1 cellular context compared by ENCODE assay signal in genomic region chr1:93616996-93617669, GRCh38.
TF ChIP-seq lines count a peak whose summit lies in the region.

No MANE protein-coding gene starts in this region.

TF ChIP-seq in HepG2, 621 proteins besides CTCF, POLR2A, EP300 and RAD21 (continued from another document and continues in another):
- TF ChIP-seq DRAP1 (CRISPR knock-in tag; IDR thresholded peaks at IDR 0.05) = no peak
- no peak for TF ChIP-seq NFKB2 (CRISPR knock-in tag; IDR thresholded peaks at IDR 0.05; ENCODE audit: borderline replicate concordance)
- 0 out of 2 replicates have a peak, but pooled peaks have one; percentile 24 for TF ChIP-seq CENPT (CRISPR knock-in tag; IDR thresholded peaks at IDR 0.05; ENCODE audit: low read depth)
- TF ChIP-seq GATAD1 (CRISPR knock-in tag; IDR thresholded peaks at IDR 0.05) = no peak
- no peak; the same call in none of the 2 replicates for TF ChIP-seq PHF21A (CRISPR knock-in tag; IDR thresholded peaks at IDR 0.05)
- TF ChIP-seq KAT8 (CRISPR knock-in tag; IDR thresholded peaks at IDR 0.05) = no peak; the same call in 1 of the 2 replicates
- no peak for TF ChIP-seq RXRB (CRISPR knock-in tag; IDR thresholded peaks at IDR 0.05; ENCODE audit: borderline replicate concordance)
- no peak; the same call in 1 of the 2 replicates for TF ChIP-seq PPARG (CRISPR knock-in tag; conservative IDR thresholded peaks at IDR 0.05)
- no peak for TF ChIP-seq ZNF564 (CRISPR knock-in tag; IDR thresholded peaks at IDR 0.05)
- TF ChIP-seq ZNF180 (CRISPR knock-in tag; IDR thresholded peaks at IDR 0.05; ENCODE audit: borderline replicate concordance, low read depth) = no peak
- no peak for TF ChIP-seq ARNTL (CRISPR knock-in tag; IDR thresholded peaks at IDR 0.05)
- TF ChIP-seq ZNF879 (CRISPR knock-in tag; IDR thresholded peaks at IDR 0.05) = no peak
- no peak for TF ChIP-seq ZNF205 (CRISPR knock-in tag; IDR thresholded peaks at IDR 0.05)
- TF ChIP-seq KAT2B (IDR thresholded peaks at IDR 0.05; ENCODE audit: borderline replicate concordance, low read depth, low read length) = no peak
- TF ChIP-seq ZNF781 (CRISPR knock-in tag; IDR thresholded peaks at IDR 0.05; ENCODE audit: borderline replicate concordance, not compliant biosample characterization) = no peak
- no peak for TF ChIP-seq ETS1 (CRISPR knock-in tag; IDR thresholded peaks at IDR 0.05)
- peak; percentile 60; the same call in 1 of the 2 replicates for TF ChIP-seq MYC (CRISPR knock-in tag; IDR thresholded peaks at IDR 0.05; ENCODE audit: borderline replicate concordance)
- TF ChIP-seq DBP (CRISPR knock-in tag; IDR thresholded peaks at IDR 0.05; ENCODE audit: not compliant biosample characterization) = no peak
- TF ChIP-seq ZNF878 (CRISPR knock-in tag; IDR thresholded peaks at IDR 0.05) = no peak
- no peak for TF ChIP-seq ARID4A (CRISPR knock-in tag; IDR thresholded peaks at IDR 0.05; ENCODE audit: borderline replicate concordance)
- TF ChIP-seq MAZ (IDR thresholded peaks at IDR 0.05; ENCODE audit: borderline replicate concordance, low read depth, low read length) = no peak
- TF ChIP-seq MAZ (CRISPR knock-in tag; IDR thresholded peaks at IDR 0.05; ENCODE audit: low read depth) = peak; percentile 35; the same call in 1 of the 2 replicates
- TF ChIP-seq FOXP1 (IDR thresholded peaks at IDR 0.05) = no peak
- no peak; the same call in 1 of the 2 replicates for TF ChIP-seq FOXP1 (CRISPR knock-in tag; IDR thresholded peaks at IDR 0.05)
- no peak for TF ChIP-seq GATA4 (IDR thresholded peaks at IDR 0.05; ENCODE audit: borderline replicate concordance, low read depth)
- TF ChIP-seq LBX2 (CRISPR knock-in tag; IDR thresholded peaks at IDR 0.05; ENCODE audit: borderline replicate concordance) = no peak
- TF ChIP-seq PAX8 (CRISPR knock-in tag; IDR thresholded peaks at IDR 0.05; ENCODE audit: borderline replicate concordance) = no peak
- no peak for TF ChIP-seq ZNF784 (CRISPR knock-in tag; IDR thresholded peaks at IDR 0.05; ENCODE audit: borderline replicate concordance)
- no peak for TF ChIP-seq MYNN (CRISPR knock-in tag; IDR thresholded peaks at IDR 0.05; ENCODE audit: low read depth)
- TF ChIP-seq ZNF773 (CRISPR knock-in tag; IDR thresholded peaks at IDR 0.05; ENCODE audit: borderline replicate concordance) = no peak
- TF ChIP-seq KDM1A (CRISPR knock-in tag; IDR thresholded peaks at IDR 0.05) = no peak
- TF ChIP-seq ZNF350 (CRISPR knock-in tag; IDR thresholded peaks at IDR 0.05; ENCODE audit: borderline replicate concordance, low read depth) = no peak
- no peak for TF ChIP-seq SIX1 (CRISPR knock-in tag; IDR thresholded peaks at IDR 0.05; ENCODE audit: borderline replicate concordance)
- TF ChIP-seq ZNF329 (CRISPR knock-in tag; IDR thresholded peaks at IDR 0.05; ENCODE audit: low read depth) = 0 out of 2 replicates have a peak, but pooled peaks have one; percentile 41
- peak; percentile 85; the same call in 1 of the 2 replicates for TF ChIP-seq ZNF615 (CRISPR knock-in tag; IDR thresholded peaks at IDR 0.05; ENCODE audit: borderline replicate concordance)
- no peak for TF ChIP-seq GTF2F1 (IDR thresholded peaks at IDR 0.05; ENCODE audit: low read length)
- TF ChIP-seq ZNF30 (CRISPR knock-in tag; IDR thresholded peaks at IDR 0.05) = no peak
- TF ChIP-seq HHEX (CRISPR knock-in tag; IDR thresholded peaks at IDR 0.05) = no peak
- TF ChIP-seq MED13 (CRISPR knock-in tag; IDR thresholded peaks at IDR 0.05) = no peak
- TF ChIP-seq ZNF407 (CRISPR knock-in tag; IDR thresholded peaks at IDR 0.05; ENCODE audit: not compliant biosample characterization) = no peak
- 0 out of 2 replicates have a peak, but pooled peaks have one; percentile 34 for TF ChIP-seq NRL (CRISPR knock-in tag; IDR thresholded peaks at IDR 0.05; ENCODE audit: borderline replicate concordance)
- TF ChIP-seq ZNF280D (CRISPR knock-in tag; IDR thresholded peaks at IDR 0.05) = no peak
